Comparison of ENCODE assay signal across 8 cellular contexts in the genomic region with DNA sequence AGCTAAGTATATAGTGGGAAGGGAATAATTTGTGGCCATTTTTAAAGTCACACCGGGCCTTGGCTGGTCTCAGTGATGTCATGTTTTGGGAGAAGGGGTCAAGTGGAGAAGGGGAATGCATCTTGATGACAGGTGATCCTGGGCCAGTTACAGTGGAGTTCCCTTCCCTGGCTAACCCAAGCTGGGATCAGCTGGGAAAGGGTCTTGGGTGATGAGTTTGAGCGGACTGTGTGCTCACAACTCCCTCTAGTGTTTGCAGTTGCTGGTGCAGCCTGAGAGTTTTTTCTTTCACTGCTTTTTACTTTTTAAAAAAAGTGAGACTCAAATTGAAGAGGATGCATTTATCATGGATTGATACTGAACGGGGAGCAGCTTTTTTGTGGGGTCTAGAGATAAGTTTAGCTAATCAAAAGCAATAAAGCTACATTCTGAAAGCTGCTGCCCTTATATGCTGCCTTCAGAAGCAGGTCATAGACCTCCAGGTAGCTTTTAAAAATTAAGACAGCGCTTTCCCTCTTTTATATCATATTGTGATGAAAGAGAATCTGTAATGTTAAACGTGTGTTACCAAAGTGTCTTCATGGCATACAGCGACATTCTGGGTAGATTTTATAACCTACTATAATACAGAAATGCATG.
DNase-seq lines count a peak whose midpoint lies in the region; ATAC-seq and TF ChIP-seq lines count a peak whose summit lies in the region.

No MANE protein-coding gene starts in this region.

- no peak overlapping the region for H3K4me3 ChIP-seq in GM06990 (replicated peaks; ENCODE audit: low read depth, low read length)
- no peak overlapping the region for H3K4me3 ChIP-seq in body of pancreas

- H3K36me3 ChIP-seq in GM06990 (ENCODE audit: control insufficient read depth, insufficient read depth, low read length) = no peaks in the 10 kb centered on the region
- H3K36me3 ChIP-seq in body of pancreas (replicated peaks in 1 of 2; ENCODE audit: insufficient read depth in 1 of 2, low read depth in 2 of 2) = no peaks in the 10 kb centered on the region

- no peaks in the 10 kb centered on the region; the same call in 1 of the 2 replicates for H3K27me3 ChIP-seq in GM06990 (replicated peaks; ENCODE audit: control insufficient read depth, insufficient read depth, low read length)
- H3K27me3 ChIP-seq in body of pancreas = no peaks in the 10 kb centered on the region

- 42 to 45% methylated on average over 6 of the region's 6 CpGs for WGBS in body of pancreas, 2 donors

- no peak overlapping the region for H3K4me3 Mint-ChIP-seq in activated T-cell treated with anti-CD3 and anti-CD28 coated beads, Interleukin-2, amount 50 U/mL, for 24 hours

- H3K27ac Mint-ChIP-seq in activated T-cell treated with anti-CD3 and anti-CD28 coated beads, Interleukin-2, amount 50 U/mL, for 24 hours = no peak overlapping the region

- TF ChIP-seq CTCF in GM06990 (IDR thresholded peaks at IDR 0.05; ENCODE audit: insufficient read depth, low read length, poor library complexity, severe bottlenecking) (peak; percentile 95), body of pancreas (IDR thresholded peaks at IDR 0.05) (peak; percentile 59 to 89 (median 81))

- H3K4me1 ChIP-seq in body of pancreas = peaks cover 12% of the 10 kb centered on the region

- DNase-seq in AG20443 (ENCODE audit: low spot score) (peak; percentile 67), GM06990 (ENCODE audit: extremely low read depth, insufficient read length) (no peak), M059J (ENCODE audit: low read depth) (peak; percentile 49), body of pancreas (peak in 3 of 4 donors; percentile 18 to 50 (median 39)), kidney glomerular epithelial cell (lab: John Stamatoyannopoulos, UW) (peak; percentile 31)
- no peak for DNase-seq in activated T-cell treated with anti-CD3 and anti-CD28 coated beads, Interleukin-2, amount 50 U/mL, for 24 hours
- DNase-seq in activated CD4-positive, CD25-positive, alpha-beta regulatory T cell (lab: John Stamatoyannopoulos, UW) = no peak

- intact Hi-C loops in body of pancreas (cut with DNase I) = loop anchor here (10.0 kb wide), 1 partner anchor 238 kb away; no protein-coding TSS in a partner anchor

- H3K9me3 Mint-ChIP-seq in activated T-cell treated with anti-CD3 and anti-CD28 coated beads, Interleukin-2, amount 50 U/mL, for 24 hours = no peaks in the 10 kb centered on the region

- H3K27ac ChIP-seq in body of pancreas = no peak overlapping the region

- H3K4me1 Mint-ChIP-seq in activated T-cell treated with anti-CD3 and anti-CD28 coated beads, Interleukin-2, amount 50 U/mL, for 24 hours (ENCODE audit: low read depth) = no peaks in the 10 kb centered on the region

- no peaks in the 10 kb centered on the region for H3K9me3 ChIP-seq in body of pancreas

- peak; percentile 55 for ATAC-seq in body of pancreas
- ATAC-seq in HG03432 (IDR thresholded peaks at IDR 0.05; ENCODE audit: unreplicated experiment) = no peak

- no peaks in the 10 kb centered on the region for H3K36me3 Mint-ChIP-seq in activated T-cell treated with anti-CD3 and anti-CD28 coated beads, Interleukin-2, amount 50 U/mL, for 24 hours (ENCODE audit: low read depth)

- TF ChIP-seq POLR2A in body of pancreas (IDR thresholded peaks at IDR 0.05) = no peak

- H3K27me3 Mint-ChIP-seq in activated T-cell treated with anti-CD3 and anti-CD28 coated beads, Interleukin-2, amount 50 U/mL, for 24 hours = peaks cover 9% of the 10 kb centered on the region

Comparison
In these comparisons a context has a peak if more than half of its experiments do, and no peak if none do; other contexts are left out.
1. DNase-seq: peak in AG20443 (single experiment), M059J (single experiment), body of pancreas (3 of 4) and kidney glomerular epithelial cell (single experiment); none in GM06990 (single experiment), activated T-cell treated with anti-CD3 and anti-CD28 coated beads, Interleukin-2, amount 50 U/mL, for 24 hours (single experiment) and activated CD4-positive, CD25-positive, alpha-beta regulatory T cell (0 of 4).